8 cellular contexts compared by ENCODE assay signal in genomic region chr4:127781303-127782024, GRCh38. TPM values are rescaled to one million over a fixed set of nuclear protein-coding genes. Genes with fewer than 3 reads are reported as not detected.
DNase-seq lines count a peak whose midpoint lies in the region; ATAC-seq, FAIRE-seq and TF ChIP-seq lines count a peak whose summit lies in the region.

No MANE protein-coding gene starts in this region.

- peak in 2 of 3 donors; percentile 5 to 22 for DNase-seq in CD4-positive, CD25-positive, alpha-beta regulatory T cell
- peak; percentile 48 for DNase-seq in activated naive CD8-positive, alpha-beta T cell treated with anti-CD3 and anti-CD28 coated beads for 36 hours
- DNase-seq in heart left ventricle = peak; percentile 60 to 83 (median 67)
- peak; percentile 78 to 83 for DNase-seq in trophoblast cell
- DNase-seq in HTR-8/SVneo (ENCODE audit: insufficient read length, low spot score) = no peak
- DNase-seq in NCI-H1436 treated with DMSO at 0.1 percent for 48 hours (lab: John Stamatoyannopoulos, UW) = no peak

- peak overlapping the region; percentile 70 for H3K4ac ChIP-seq in trophoblast cell (ENCODE audit: low read depth, low read length)

- no peak overlapping the region for H2BK5ac ChIP-seq in trophoblast cell (ENCODE audit: low read depth, low read length, poor library complexity)

- peak overlapping the region; percentile 65 for H2BK12ac ChIP-seq in trophoblast cell (ENCODE audit: low read length)

- intact Hi-C loops in heart left ventricle (cut with DNase I) = loop anchor here in 7 of 10 donors (1.0 to 10.0 kb wide), 6 partner anchors 93 to 280 kb away; partner anchors contain the start of genes ABHD18 (in 4 of the 7), MFSD8 (in 4 of the 7), PLK4 (in 4 of the 7) and LARP1B (in 1 of the 7)

- H3K23ac ChIP-seq in trophoblast cell (ENCODE audit: low read length) = no peak overlapping the region

- peak overlapping the region in 2 of 3 donors; percentile 61 to 63 for H3K27ac Mint-ChIP-seq in CD4-positive, CD25-positive, alpha-beta regulatory T cell
- no peak overlapping the region for H3K27ac Mint-ChIP-seq in activated naive CD8-positive, alpha-beta T cell treated with anti-CD3 and anti-CD28 coated beads for 36 hours

- H3K27me3 Mint-ChIP-seq in CD4-positive, CD25-positive, alpha-beta regulatory T cell = peaks cover 77% of the 10 kb centered on the region
- peaks cover 86% of the 10 kb centered on the region for H3K27me3 Mint-ChIP-seq in activated naive CD8-positive, alpha-beta T cell treated with anti-CD3 and anti-CD28 coated beads for 36 hours

- ATAC-seq in CD4-positive, CD25-positive, alpha-beta regulatory T cell (ENCODE audit: low read depth in 2 of 2) = peak; percentile 18 to 52
- ATAC-seq in GM19397 (IDR thresholded peaks at IDR 0.05; ENCODE audit: unreplicated experiment) (peak; percentile 36), HG03460 (IDR thresholded peaks at IDR 0.05; ENCODE audit: unreplicated experiment) (peak; percentile 33), heart left ventricle (peak; percentile 37 to 78 (median 67))

- TF ChIP-seq POLR2A in heart left ventricle (IDR thresholded peaks at IDR 0.05) = no peak

- H3K79me1 ChIP-seq in trophoblast cell (ENCODE audit: low read length) = peaks cover 7% of the 10 kb centered on the region

- TF ChIP-seq CTCF in heart left ventricle (IDR thresholded peaks at IDR 0.05) = no peak

- no peaks in the 10 kb centered on the region for H3K36me3 ChIP-seq in CD4-positive, CD25-positive, alpha-beta regulatory T cell (ENCODE audit: control insufficient read depth, insufficient read depth, low read length)
- no peaks in the 10 kb centered on the region for H3K36me3 ChIP-seq in heart left ventricle
- no peaks in the 10 kb centered on the region for H3K36me3 ChIP-seq in trophoblast cell (ENCODE audit: control insufficient read depth in 1 of 2, insufficient read depth in 2 of 2, low read length in 2 of 2)

- H3K9ac ChIP-seq in trophoblast cell (ENCODE audit: low read length) = peak overlapping the region; percentile 59

- no peaks in the 10 kb centered on the region for H3K9me3 ChIP-seq in CD4-positive, CD25-positive, alpha-beta regulatory T cell (ENCODE audit: control insufficient read depth in 2 of 2, low read length in 2 of 2)
- H3K9me3 ChIP-seq in heart left ventricle (no peaks in the 10 kb centered on the region), trophoblast cell (ENCODE audit: insufficient read depth, low read depth, low read length) (no peaks in the 10 kb centered on the region)

- H3K9me3 Mint-ChIP-seq in CD4-positive, CD25-positive, alpha-beta regulatory T cell = peaks cover 0 to 8% (median 0%) of the 10 kb centered on the region in 7 donors
- H3K9me3 Mint-ChIP-seq in activated naive CD8-positive, alpha-beta T cell treated with anti-CD3 and anti-CD28 coated beads for 36 hours = no peaks in the 10 kb centered on the region

- peak overlapping the region; percentile 62 for H3K18ac ChIP-seq in trophoblast cell (ENCODE audit: low read length)

- H4K8ac ChIP-seq in trophoblast cell (ENCODE audit: low read depth, low read length) = peak overlapping the region; percentile 96

- H4K91ac ChIP-seq in trophoblast cell (ENCODE audit: low read depth, low read length) = peak overlapping the region; percentile 73

- peaks cover 5 to 18% (median 10%) of the 10 kb centered on the region in 4 donors for H3K4me1 Mint-ChIP-seq in CD4-positive, CD25-positive, alpha-beta regulatory T cell
- H3K4me1 Mint-ChIP-seq in activated naive CD8-positive, alpha-beta T cell treated with anti-CD3 and anti-CD28 coated beads for 36 hours = peaks cover 19% of the 10 kb centered on the region

- no peak overlapping the region for H3K27ac ChIP-seq in CD4-positive, CD25-positive, alpha-beta regulatory T cell (ENCODE audit: insufficient read depth, low read length, poor library complexity, severe bottlenecking)
- H3K27ac ChIP-seq in heart left ventricle (peak overlapping the region in 11 of 12 donors; percentile 51 to 87 (median 76)), trophoblast cell (ENCODE audit: low read depth, low read length) (no peak overlapping the region)

- no peaks in the 10 kb centered on the region for H3K36me3 Mint-ChIP-seq in CD4-positive, CD25-positive, alpha-beta regulatory T cell
- H3K36me3 Mint-ChIP-seq in activated naive CD8-positive, alpha-beta T cell treated with anti-CD3 and anti-CD28 coated beads for 36 hours = peaks cover 8% of the 10 kb centered on the region

- no peak overlapping the region for H3K4me3 ChIP-seq in CD4-positive, CD25-positive, alpha-beta regulatory T cell (ENCODE audit: low read depth, low read length)
- H3K4me3 ChIP-seq in heart left ventricle (peak overlapping the region; percentile 56 to 86 (median 70)), trophoblast cell (ENCODE audit: low read depth, low read length) (peak overlapping the region; percentile 76)

- H2AK5ac ChIP-seq in trophoblast cell (ENCODE audit: low read length) = peak overlapping the region; percentile 42

- no peak for FAIRE-seq in HTR-8/SVneo (lab: Jason Lieb, UNC)

- H3K27me3 ChIP-seq in CD4-positive, CD25-positive, alpha-beta regulatory T cell (ENCODE audit: control insufficient read depth, insufficient read depth, low read length) = peaks cover 60% of the 10 kb centered on the region
- peaks cover 0 to 26% (median 0%) of the 10 kb centered on the region in 9 donors for H3K27me3 ChIP-seq in heart left ventricle
- H3K27me3 ChIP-seq in trophoblast cell (ENCODE audit: insufficient read depth, low read length) = peaks cover 2% of the 10 kb centered on the region

- peaks cover 4% of the 10 kb centered on the region for H3K79me2 ChIP-seq in trophoblast cell (ENCODE audit: control insufficient read depth, insufficient read depth, low read length, poor library complexity)

- peaks cover 15% of the 10 kb centered on the region for H3K4me1 ChIP-seq in CD4-positive, CD25-positive, alpha-beta regulatory T cell (ENCODE audit: control insufficient read depth, insufficient read depth, low read length, poor library complexity, severe bottlenecking)
- H3K4me1 ChIP-seq in heart left ventricle (peaks cover 0 to 20% (median 9%) of the 10 kb centered on the region in 12 donors), trophoblast cell (ENCODE audit: control insufficient read depth in 1 of 2, insufficient read depth in 2 of 2, low read length in 2 of 2) (peaks cover 4 to 8% of the 10 kb centered on the region in 2 experiments)

- H3K14ac ChIP-seq in trophoblast cell (ENCODE audit: low read length) = peak overlapping the region; percentile 81

- H2AFZ ChIP-seq in trophoblast cell (ENCODE audit: insufficient read depth, low read length, poor library complexity) = peak overlapping the region; percentile 41

- peak overlapping the region; percentile 97 for H4K12ac ChIP-seq in trophoblast cell (ENCODE audit: low read depth, low read length)

- 14 to 27% (median 15%) methylated on average over 24 to 43 of the region's 43 CpGs for WGBS in heart left ventricle, 4 donors
- no CpG with 5 or more reads among the region's 43 CpGs for WGBS in trophoblast cell (ENCODE audit: extremely low coverage, insufficient coverage, insufficient read length)

- peak overlapping the region; percentile 82 for H3K4me2 ChIP-seq in trophoblast cell (ENCODE audit: low read length)

- H2BK120ac ChIP-seq in trophoblast cell (ENCODE audit: insufficient read depth, low read length, poor library complexity) = peak overlapping the region; percentile 84

- H3K4me3 Mint-ChIP-seq in CD4-positive, CD25-positive, alpha-beta regulatory T cell = peak overlapping the region in 3 of 4 donors; percentile 65 to 96 (median 89)
- H3K4me3 Mint-ChIP-seq in activated naive CD8-positive, alpha-beta T cell treated with anti-CD3 and anti-CD28 coated beads for 36 hours = peak overlapping the region; percentile 23

RNA-seq across cellular contexts. Expression of gene HSPA4L, which starts 0.7 kb away (rescaled TPM):
- total RNA-seq in CD4-positive, CD25-positive, alpha-beta regulatory T cell = not detected
- not detected for polyA plus RNA-seq in CD4-positive, CD25-positive, alpha-beta regulatory T cell
- total RNA-seq in activated naive CD8-positive, alpha-beta T cell treated with anti-CD3 and anti-CD28 coated beads for 36 hours = 1 to 10 TPM; 3.8 to 4.8 TPM
- total RNA-seq in heart left ventricle = 10 to 100 TPM in 6 of 9 donors, 1 to 10 TPM in 3; 6.4 to 22.9 (median 13.0) TPM
- polyA plus RNA-seq in heart left ventricle = 1 to 10 TPM; 1.3 to 5.7 TPM
- polyA plus RNA-seq in trophoblast cell (2013) = 6.8 and 7.4 TPM in 2 replicates

RNA-seq across cellular contexts. Expression of gene SLC25A31, which starts 51.3 kb away (rescaled TPM):
- not detected for total RNA-seq in CD4-positive, CD25-positive, alpha-beta regulatory T cell
- polyA plus RNA-seq in CD4-positive, CD25-positive, alpha-beta regulatory T cell = not detected
- total RNA-seq in activated naive CD8-positive, alpha-beta T cell treated with anti-CD3 and anti-CD28 coated beads for 36 hours = not detected
- total RNA-seq in heart left ventricle = not detected
- polyA plus RNA-seq in heart left ventricle = not detected
- polyA plus RNA-seq in trophoblast cell (2013) = not detected in 2 replicates

Comparison
In these comparisons a context has a peak if more than half of its experiments do, and no peak if none do; other contexts are left out.
1. DNase-seq: peak in CD4-positive, CD25-positive, alpha-beta regulatory T cell (2 of 3), activated naive CD8-positive, alpha-beta T cell treated with anti-CD3 and anti-CD28 coated beads for 36 hours (single experiment), heart left ventricle (5 of 5) and trophoblast cell (2 of 2); none in HTR-8/SVneo (single experiment) and NCI-H1436 treated with DMSO at 0.1 percent for 48 hours (single experiment).
2. H3K27ac ChIP-seq: peak in heart left ventricle (11 of 12); none in CD4-positive, CD25-positive, alpha-beta regulatory T cell (single experiment) and trophoblast cell (single experiment).
3. Peak in every context shown above with its lines, with median percentiles within 50 percentile points of each other: ATAC-seq.